ENCODE assay signal across 8 cellular contexts in genomic region chr2:39728941-39729351, GRCh38. TPM values are rescaled to one million over a fixed set of nuclear protein-coding genes. Genes with fewer than 3 reads are reported as not detected.
DNase-seq lines count a peak whose midpoint lies in the region; ATAC-seq and TF ChIP-seq lines count a peak whose summit lies in the region.

No MANE protein-coding gene starts in this region.

- H4K20me1 ChIP-seq in KMS-11 (ENCODE audit: insufficient read depth): no peaks in the 10 kb centered on the region

- ATAC-seq in GM19351 (IDR thresholded peaks at IDR 0.05; ENCODE audit: unreplicated experiment) (peak; percentile 64), heart left ventricle (peak in 1 of 4 donors; percentile 40)

- no peak overlapping the region for H3K4me2 ChIP-seq in KMS-11

- peak; percentile 33 for DNase-seq in COLO668 (lab: John Stamatoyannopoulos, UW; ENCODE audit: unreplicated experiment)
- peak; percentile 58 for DNase-seq in WERI-Rb-1
- DNase-seq in heart left ventricle: peak in 2 of 5 donors; percentile 28 to 39
- peak; percentile 35 to 54 for DNase-seq in stimulated activated CD4-positive, alpha-beta T cell treated with anti-CD3 and anti-CD28 coated beads, Interleukin-2, amount 100 ng/mL, for 24 hours
- no peak for DNase-seq in NCI-H510A (lab: John Stamatoyannopoulos, UW)
- no peak for DNase-seq in NCI-H1105 treated with DMSO at 0.1 percent for 48 hours (lab: John Stamatoyannopoulos, UW)

- intact Hi-C loops in heart left ventricle (cut with DNase I): loop anchor here in 4 of 10 donors (5.0 to 10.0 kb wide), 3 partner anchors 134 to 354 kb away; no protein-coding TSS in a partner anchor

- WGBS in heart left ventricle, 4 donors: 66 to 70% (median 68%) methylated on average over 5 of the region's 5 CpGs

- H3K4me3 ChIP-seq in KMS-11 (IDR thresholded peaks at IDR 0.05; ENCODE audit: insufficient read depth, low read depth, low read length) (no peak overlapping the region), WERI-Rb-1 (ENCODE audit: low read depth, low read length) (no peak overlapping the region), heart left ventricle (no peak overlapping the region)

- H3K9me3 ChIP-seq in WERI-Rb-1 (ENCODE audit: severe bottlenecking) (peaks cover 3% of the 10 kb centered on the region), heart left ventricle (peaks cover 0 to 6% (median 0%) of the 10 kb centered on the region in 12 donors)

- H3K9ac ChIP-seq in KMS-11: no peak overlapping the region

- H3K79me2 ChIP-seq in KMS-11 (ENCODE audit: insufficient read depth, low read depth): no peaks in the 10 kb centered on the region

- no peak for TF ChIP-seq POLR2A in heart left ventricle (IDR thresholded peaks at IDR 0.05)

- TF ChIP-seq CTCF in KMS-11 (conservative IDR thresholded peaks at IDR 0.05; ENCODE audit: low read depth, low read length): peak; percentile 96
- TF ChIP-seq CTCF in WERI-Rb-1 (IDR thresholded peaks at IDR 0.05; ENCODE audit: low read depth, low read length): peak; percentile 83
- peak; percentile 34 to 72 (median 60) for TF ChIP-seq CTCF in heart left ventricle (IDR thresholded peaks at IDR 0.05)

- H3K27me3 ChIP-seq in KMS-11 (ENCODE audit: insufficient read depth, low read depth) (no peaks in the 10 kb centered on the region), WERI-Rb-1 (ENCODE audit: insufficient read depth, low read depth, severe bottlenecking) (no peaks in the 10 kb centered on the region), heart left ventricle (no peaks in the 10 kb centered on the region)

- no peak overlapping the region for H2AFZ ChIP-seq in KMS-11 (ENCODE audit: low read depth)

- no peak overlapping the region for H3K27ac ChIP-seq in KMS-11
- H3K27ac ChIP-seq in WERI-Rb-1: no peak overlapping the region
- no peak overlapping the region for H3K27ac ChIP-seq in heart left ventricle

- no peaks in the 10 kb centered on the region for H3K4me1 ChIP-seq in KMS-11 (ENCODE audit: low read depth, poor library complexity, severe bottlenecking)
- peaks cover 0 to 19% (median 2%) of the 10 kb centered on the region in 12 donors for H3K4me1 ChIP-seq in heart left ventricle

- no peaks in the 10 kb centered on the region for H3K36me3 ChIP-seq in KMS-11 (ENCODE audit: insufficient read depth)
- H3K36me3 ChIP-seq in WERI-Rb-1: peaks cover 29% of the 10 kb centered on the region
- H3K36me3 ChIP-seq in heart left ventricle: peaks cover 0 to 8% (median 0%) of the 10 kb centered on the region in 9 donors

RNA-seq across cellular contexts. Expression of gene THUMPD2, which starts 50.1 kb away (rescaled TPM):
- total RNA-seq in heart left ventricle: 1 to 10 TPM; 3.6 to 6.2 (median 5.3) TPM
- 1 to 10 TPM; 5.2 to 5.9 TPM for polyA plus RNA-seq in heart left ventricle

Comparison
In these comparisons a context has a peak if more than half of its experiments do, and no peak if none do; other contexts are left out.
1. DNase-seq: peak in COLO668 (single experiment), WERI-Rb-1 (single experiment) and stimulated activated CD4-positive, alpha-beta T cell treated with anti-CD3 and anti-CD28 coated beads, Interleukin-2, amount 100 ng/mL, for 24 hours (2 of 2); none in NCI-H510A (single experiment) and NCI-H1105 treated with DMSO at 0.1 percent for 48 hours (single experiment).
2. Peak in every context shown above with its lines, with median percentiles within 50 percentile points of each other: CTCF ChIP-seq.